8 cellular contexts compared by ENCODE assay signal in the genomic region with DNA sequence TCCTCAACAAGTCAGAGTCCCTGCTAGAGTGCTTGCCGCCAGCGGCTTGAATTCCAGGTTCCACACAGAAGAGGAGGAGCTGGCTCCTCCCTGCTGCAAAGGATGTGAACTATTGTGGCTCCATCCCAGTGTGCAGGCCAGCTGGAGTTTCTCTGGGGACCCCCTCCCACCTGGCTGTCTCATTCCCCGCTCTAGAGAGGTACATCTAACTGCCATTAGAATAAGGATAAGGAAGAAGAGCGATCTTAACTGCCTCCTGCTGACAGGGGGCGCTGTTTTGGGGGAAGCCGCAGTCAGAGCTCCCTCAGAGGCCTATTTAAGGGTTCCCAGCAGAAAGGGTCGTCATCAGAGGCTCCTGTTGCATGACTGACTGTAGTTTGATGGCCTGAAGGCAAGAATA.
DNase-seq lines count a peak whose midpoint lies in the region; ATAC-seq and TF ChIP-seq lines count a peak whose summit lies in the region.

No MANE protein-coding gene starts in this region.

- H3K27me3 ChIP-seq in iPS-15b (ENCODE audit: control insufficient read depth, insufficient read depth, low read length) = no peaks in the 10 kb centered on the region

- H3K36me3 ChIP-seq in iPS-15b (ENCODE audit: control insufficient read depth, insufficient read depth, low read length) = no peaks in the 10 kb centered on the region

- in situ Hi-C loops in GM13976 (cut with MboI; ENCODE audit: low sequenced_read_pairs, unreplicated experiment) = no loop called here

- peak; percentile 33 for TF ChIP-seq CTCF in AG09319 (IDR thresholded peaks at IDR 0.05; ENCODE audit: low read depth, low read length)
- TF ChIP-seq CTCF in GM13976 (IDR thresholded peaks at IDR 0.05; ENCODE audit: borderline replicate concordance, control extremely low read depth, extremely low read depth, insufficient read depth, missing control alignments) = peak; percentile 24
- no peak for TF ChIP-seq CTCF in coronary artery (IDR thresholded peaks at IDR 0.05)

- peak; percentile 50; the same call in 1 of the 3 replicates for ATAC-seq in SK-N-SH treated with all-trans-retinoic acid at 6 μM for 48 hours
- no peak for ATAC-seq in HG02938 (IDR thresholded peaks at IDR 0.05; ENCODE audit: unreplicated experiment)
- ATAC-seq in HG02870 (IDR thresholded peaks at IDR 0.05; ENCODE audit: unreplicated experiment) = no peak

- H3K9ac ChIP-seq in iPS-15b (ENCODE audit: low read depth, low read length) = no peak overlapping the region

- H3K4me3 ChIP-seq in iPS-15b (ENCODE audit: low read depth, low read length) = peak overlapping the region; percentile 6
- H3K4me3 ChIP-seq in coronary artery = no peak overlapping the region

- no peaks in the 10 kb centered on the region for H3K9me3 ChIP-seq in iPS-15b (ENCODE audit: control insufficient read depth, insufficient read depth, low read length)

- peaks cover 9% of the 10 kb centered on the region for H3K4me1 ChIP-seq in iPS-15b (ENCODE audit: control insufficient read depth, insufficient read depth, low read length)

- DNase-seq in AG09319 (ENCODE audit: extremely low read depth, low read depth) = no peak
- no peak for DNase-seq in GM13976 (ENCODE audit: low spot score)
- no peak for DNase-seq in SIG-M5 (lab: John Stamatoyannopoulos, UW)
- no peak for DNase-seq in coronary artery (ENCODE audit: low spot score)

- H3K27ac ChIP-seq in coronary artery = no peak overlapping the region

TF ChIP-seq in SK-N-SH treated with all-trans-retinoic acid at 6 μM for 48 hours, 23 proteins besides CTCF, POLR2A, EP300 and RAD21:
- no peak for TF ChIP-seq TSHZ2 (CRISPR knock-in tag; IDR thresholded peaks at IDR 0.05)
- TF ChIP-seq, protein P1, sequence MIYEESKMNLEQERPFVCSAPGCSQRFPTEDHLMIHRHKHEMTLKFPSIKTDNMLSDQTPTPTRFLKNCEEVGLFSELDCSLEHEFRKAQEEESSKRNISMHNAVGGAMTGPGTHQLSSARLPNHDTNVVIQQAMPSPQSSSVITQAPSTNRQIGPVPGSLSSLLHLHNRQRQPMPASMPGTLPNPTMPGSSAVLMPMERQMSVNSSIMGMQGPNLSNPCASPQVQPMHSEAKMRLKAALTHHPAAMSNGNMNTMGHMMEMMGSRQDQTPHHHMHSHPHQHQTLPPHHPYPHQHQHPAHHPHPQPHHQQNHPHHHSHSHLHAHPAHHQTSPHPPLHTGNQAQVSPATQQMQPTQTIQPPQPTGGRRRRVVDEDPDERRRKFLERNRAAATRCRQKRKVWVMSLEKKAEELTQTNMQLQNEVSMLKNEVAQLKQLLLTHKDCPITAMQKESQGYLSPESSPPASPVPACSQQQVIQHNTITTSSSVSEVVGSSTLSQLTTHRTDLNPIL (CRISPR knock-in tag; IDR thresholded peaks at IDR 0.05; ENCODE audit: low read depth) = no peak
- no peak for TF ChIP-seq ZFP3 (CRISPR knock-in tag; IDR thresholded peaks at IDR 0.05)
- TF ChIP-seq ZNF70 (CRISPR knock-in tag; IDR thresholded peaks at IDR 0.05) = no peak
- TF ChIP-seq, protein P2, sequence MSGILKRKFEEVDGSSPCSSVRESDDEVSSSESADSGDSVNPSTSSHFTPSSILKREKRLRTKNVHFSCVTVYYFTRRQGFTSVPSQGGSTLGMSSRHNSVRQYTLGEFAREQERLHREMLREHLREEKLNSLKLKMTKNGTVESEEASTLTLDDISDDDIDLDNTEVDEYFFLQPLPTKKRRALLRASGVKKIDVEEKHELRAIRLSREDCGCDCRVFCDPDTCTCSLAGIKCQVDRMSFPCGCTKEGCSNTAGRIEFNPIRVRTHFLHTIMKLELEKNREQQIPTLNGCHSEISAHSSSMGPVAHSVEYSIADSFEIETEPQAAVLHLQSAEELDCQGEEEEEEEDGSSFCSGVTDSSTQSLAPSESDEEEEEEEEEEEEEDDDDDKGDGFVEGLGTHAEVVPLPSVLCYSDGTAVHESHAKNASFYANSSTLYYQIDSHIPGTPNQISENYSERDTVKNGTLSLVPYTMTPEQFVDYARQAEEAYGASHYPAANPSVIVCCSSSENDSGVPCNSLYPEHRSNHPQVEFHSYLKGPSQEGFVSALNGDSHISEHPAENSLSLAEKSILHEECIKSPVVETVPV (CRISPR knock-in tag; IDR thresholded peaks at IDR 0.05) = no peak
- TF ChIP-seq PPARA (CRISPR knock-in tag; IDR thresholded peaks at IDR 0.05; ENCODE audit: borderline replicate concordance) = no peak
- TF ChIP-seq ARNTL (CRISPR knock-in tag; IDR thresholded peaks at IDR 0.05; ENCODE audit: borderline replicate concordance, low read depth) = no peak
- no peak for TF ChIP-seq OSR1 (CRISPR knock-in tag; IDR thresholded peaks at IDR 0.05)
- TF ChIP-seq ISL1 (CRISPR knock-in tag; IDR thresholded peaks at IDR 0.05) = no peak
- TF ChIP-seq ZNF8 (CRISPR knock-in tag; IDR thresholded peaks at IDR 0.05) = no peak
- TF ChIP-seq ZNF565 (CRISPR knock-in tag; conservative IDR thresholded peaks at IDR 0.05; ENCODE audit: low read depth) = no peak
